ENCODE assay signal across 9 cellular contexts in the genomic region with DNA sequence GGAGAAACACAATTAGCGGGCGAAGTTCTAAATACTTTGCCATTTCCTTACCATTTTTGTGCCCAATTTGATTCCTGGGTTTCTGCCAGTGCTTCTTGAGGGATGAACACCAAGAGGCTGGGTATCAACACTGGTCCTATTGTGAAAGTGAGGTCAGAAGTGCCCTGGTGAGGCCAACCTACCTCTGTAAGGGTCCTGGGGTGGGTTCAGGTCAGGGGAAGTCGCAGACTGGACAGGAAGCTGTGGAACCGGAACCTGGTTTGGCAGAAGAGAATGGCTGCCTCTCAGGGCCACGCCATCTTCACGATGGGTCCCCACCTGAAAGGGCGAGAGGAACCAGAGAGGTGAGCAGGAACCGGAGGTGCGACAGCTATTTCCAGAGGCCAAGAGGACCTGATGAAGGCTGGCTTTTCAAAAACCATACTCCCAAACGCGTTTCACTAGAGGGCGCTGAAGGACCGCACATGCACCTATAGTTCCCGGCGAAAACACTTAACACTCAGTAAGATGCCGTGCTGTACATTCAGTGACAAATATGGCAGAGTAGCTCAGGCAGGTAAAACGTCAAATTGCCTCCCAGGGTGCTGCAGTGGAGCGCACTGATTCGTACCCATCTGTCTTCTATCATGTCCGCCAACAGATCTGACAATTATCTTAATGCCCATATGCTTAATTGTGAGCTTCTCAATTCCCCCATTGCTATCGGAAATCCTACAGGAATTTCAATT.
DNase-seq lines count a peak whose midpoint lies in the region; ATAC-seq and TF ChIP-seq lines count a peak whose summit lies in the region.
"Had no signal": no experiment of that assay in that cellular context is flagged by ENCODE, and none has a peak within 500 bp of the region (broad histone marks: within the 10 kb centered on the region; RNA-seq: fewer than 3 reads in every experiment).

No MANE protein-coding gene starts in this region.

- POLR2A ChIA-PET in OCI-LY7 (lab: Charles Lee) = no interaction called here

- BruUV-seq in OCI-LY7 (replicated peaks; lab: Mats Ljungman, UMichigan) = no TSS peak

- no peaks in the 10 kb centered on the region for H3K9me3 Mint-ChIP-seq in activated naive CD4-positive, alpha-beta T cell treated with anti-CD3 and anti-CD28 coated beads for 36 hours

- H3K79me2 ChIP-seq in OCI-LY7 (ENCODE audit: insufficient read depth, low read depth, low read length) = no peaks in the 10 kb centered on the region
- no peaks in the 10 kb centered on the region for H3K79me2 ChIP-seq in parathyroid adenoma

- H3K4me2 ChIP-seq in OCI-LY7 (ENCODE audit: low read length) = no peak overlapping the region
- H3K4me2 ChIP-seq in parathyroid adenoma (ENCODE audit: low read length) = no peak overlapping the region

- H3K36me3 ChIP-seq in OCI-LY7 (ENCODE audit: insufficient read depth, low read length) (peaks cover 44% of the 10 kb centered on the region), parathyroid adenoma (ENCODE audit: control insufficient read depth, insufficient read depth, low read length) (peaks cover 4% of the 10 kb centered on the region), upper lobe of right lung (peaks cover 44% of the 10 kb centered on the region)

- no peaks in the 10 kb centered on the region for H3K4me1 Mint-ChIP-seq in activated naive CD4-positive, alpha-beta T cell treated with anti-CD3 and anti-CD28 coated beads for 36 hours (ENCODE audit: low read depth)

- H3K9me3 ChIP-seq in OCI-LY7 (ENCODE audit: low read length) (no peaks in the 10 kb centered on the region), parathyroid adenoma (ENCODE audit: control insufficient read depth, low read length) (no peaks in the 10 kb centered on the region), upper lobe of right lung (no peaks in the 10 kb centered on the region)

- CTCF ChIA-PET in OCI-LY7 (lab: Charles Lee; ENCODE audit: unreplicated experiment) = interaction anchor here (0.5 to 0.6 kb wide), 2 partner anchors 273 to 548 kb away, joined by 3 read pairs; no protein-coding TSS in a partner anchor
- CTCF ChIA-PET in activated naive CD4-positive, alpha-beta T cell treated with anti-CD3 and anti-CD28 coated beads for 36 hours (lab: Charles Lee) = interaction anchor here (0.6 to 2.5 kb wide), 18 partner anchors 8 to 1994 kb away, joined by 3 to 7 read pairs (median 3); no protein-coding TSS in a partner anchor

- DNase-seq in G401 (ENCODE audit: low spot score) (peak; percentile 96), H4 (ENCODE audit: low spot score) (peak; percentile 60), LHCN-M2 (ENCODE audit: low read depth) (peak; percentile 73), OCI-LY7 (ENCODE audit: low spot score) (peak; percentile 61), glomerular visceral epithelial cell (ENCODE audit: extremely low spot score) (peak; percentile 83), upper lobe of right lung (peak; percentile 71)
- DNase-seq in activated naive CD4-positive, alpha-beta T cell treated with anti-CD3 and anti-CD28 coated beads for 36 hours = peak; percentile 77

- H3K9ac ChIP-seq in parathyroid adenoma = no peak overlapping the region

- H3K36me3 Mint-ChIP-seq in activated naive CD4-positive, alpha-beta T cell treated with anti-CD3 and anti-CD28 coated beads for 36 hours (ENCODE audit: low read depth) = no peaks in the 10 kb centered on the region
- H3K36me3 Mint-ChIP-seq: activated naive CD8-positive, alpha-beta T cell had no signal

- no peaks in the 10 kb centered on the region for H3K27me3 Mint-ChIP-seq in activated naive CD4-positive, alpha-beta T cell treated with anti-CD3 and anti-CD28 coated beads for 36 hours (ENCODE audit: low read depth)
- H3K27me3 Mint-ChIP-seq: activated naive CD8-positive, alpha-beta T cell had no signal

- peak; percentile 97 for ATAC-seq in upper lobe of right lung

- no peak overlapping the region for H3K4me3 ChIP-seq in OCI-LY7 (ENCODE audit: low read depth, low read length, poor library complexity, severe bottlenecking)
- no peak overlapping the region for H3K4me3 ChIP-seq in parathyroid adenoma (ENCODE audit: low read depth, low read length)
- H3K4me3 ChIP-seq in upper lobe of right lung = no peak overlapping the region

- TF ChIP-seq CTCF in OCI-LY7 (conservative IDR thresholded peaks at IDR 0.05; ENCODE audit: low read length) = peak; percentile 77
- TF ChIP-seq CTCF in parathyroid adenoma (IDR thresholded peaks at IDR 0.05) = peak; percentile 75
- peak; percentile 80 for TF ChIP-seq CTCF in upper lobe of right lung (IDR thresholded peaks at IDR 0.05)

- H3K4me3 Mint-ChIP-seq in activated naive CD4-positive, alpha-beta T cell treated with anti-CD3 and anti-CD28 coated beads for 36 hours = no peak overlapping the region
- H3K4me3 Mint-ChIP-seq: activated naive CD8-positive, alpha-beta T cell had no signal

- no peaks in the 10 kb centered on the region for H3K9me2 ChIP-seq in OCI-LY7 (ENCODE audit: insufficient read depth, low read length)

- H3K4me1 ChIP-seq in OCI-LY7 (ENCODE audit: insufficient read depth, low read length, poor library complexity, severe bottlenecking) = no peaks in the 10 kb centered on the region
- no peaks in the 10 kb centered on the region for H3K4me1 ChIP-seq in parathyroid adenoma
- H3K4me1 ChIP-seq in upper lobe of right lung = peaks cover 5% of the 10 kb centered on the region

- in situ Hi-C loops in G401 (cut with HindIII; ENCODE audit: low sequenced_read_pairs) = no loop called here

- H2AFZ ChIP-seq in OCI-LY7 (ENCODE audit: low read length) = no peak overlapping the region
- H2AFZ ChIP-seq in parathyroid adenoma = no peak overlapping the region

- no peak overlapping the region for H3K27ac Mint-ChIP-seq in activated naive CD4-positive, alpha-beta T cell treated with anti-CD3 and anti-CD28 coated beads for 36 hours
- H3K27ac Mint-ChIP-seq: activated naive CD8-positive, alpha-beta T cell had no signal

- no peak overlapping the region for H3K27ac ChIP-seq in OCI-LY7 (ENCODE audit: low read depth, low read length, poor library complexity, severe bottlenecking)
- no peak overlapping the region for H3K27ac ChIP-seq in parathyroid adenoma
- peak overlapping the region; percentile 37 for H3K27ac ChIP-seq in upper lobe of right lung

- H3K27me3 ChIP-seq in parathyroid adenoma (ENCODE audit: control insufficient read depth, insufficient read depth, low read length) = no peaks in the 10 kb centered on the region
- H3K27me3 ChIP-seq in upper lobe of right lung = no peaks in the 10 kb centered on the region

- no peaks in the 10 kb centered on the region for H4K20me1 ChIP-seq in OCI-LY7 (ENCODE audit: insufficient read depth, low read length)

- intact Hi-C loops in OCI-LY7 (cut with micrococcal nuclease; ENCODE audit: unreplicated experiment) (loop anchor here (10.0 kb wide), 3 partner anchors 180 to 1340 kb away; no protein-coding TSS in a partner anchor), upper lobe of right lung (cut with DNase I) (no loop called here)
- intact Hi-C loops in activated naive CD4-positive, alpha-beta T cell treated with anti-CD3 and anti-CD28 coated beads for 36 hours (cut with micrococcal nuclease) = loop anchor here (1.0 to 10.0 kb wide), 4 partner anchors 180 to 1473 kb away; no protein-coding TSS in a partner anchor
